Comparison of ENCODE assay signal across 1 cellular context in the genomic region with DNA sequence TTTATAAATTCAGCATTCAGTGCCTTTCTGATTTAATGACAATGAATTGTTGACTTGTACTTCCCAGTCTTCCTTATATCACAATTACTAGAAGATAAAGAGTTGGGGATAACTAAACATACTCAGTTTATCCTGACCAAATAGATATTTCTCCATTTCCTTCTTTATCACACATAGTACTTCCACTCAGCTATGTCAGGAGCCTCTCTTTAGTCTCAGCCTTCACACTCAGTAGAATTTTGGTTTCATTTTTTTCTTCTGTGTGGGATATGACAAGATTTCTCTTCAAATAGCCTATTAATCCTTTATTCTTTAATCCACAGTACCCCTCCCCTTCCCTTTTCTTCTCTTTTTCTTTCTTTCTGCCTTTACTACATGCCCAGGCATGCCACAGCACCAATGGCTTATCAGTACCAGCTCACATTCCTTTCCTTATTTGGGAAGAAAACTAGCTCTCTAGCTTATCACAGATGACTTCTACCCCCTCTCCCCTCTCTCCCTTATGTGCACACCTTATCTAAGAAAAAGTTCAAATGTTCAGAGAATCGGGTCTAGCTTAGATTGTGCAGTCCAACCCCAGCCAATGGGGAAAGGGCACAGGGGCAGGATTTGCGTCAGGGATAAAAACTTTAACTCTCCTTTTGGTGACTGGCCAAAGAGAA.
TF ChIP-seq lines count a peak whose summit lies in the region.

No MANE protein-coding gene starts in this region.

TF ChIP-seq in HepG2, 621 proteins besides CTCF, POLR2A, EP300 and RAD21 (continued from another document):
- TF ChIP-seq, protein P1, sequence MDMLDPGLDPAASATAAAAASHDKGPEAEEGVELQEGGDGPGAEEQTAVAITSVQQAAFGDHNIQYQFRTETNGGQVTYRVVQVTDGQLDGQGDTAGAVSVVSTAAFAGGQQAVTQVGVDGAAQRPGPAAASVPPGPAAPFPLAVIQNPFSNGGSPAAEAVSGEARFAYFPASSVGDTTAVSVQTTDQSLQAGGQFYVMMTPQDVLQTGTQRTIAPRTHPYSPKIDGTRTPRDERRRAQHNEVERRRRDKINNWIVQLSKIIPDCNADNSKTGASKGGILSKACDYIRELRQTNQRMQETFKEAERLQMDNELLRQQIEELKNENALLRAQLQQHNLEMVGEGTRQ (IDR thresholded peaks at IDR 0.05; ENCODE audit: low read depth, low read length), result no peak
- TF ChIP-seq, protein P1 (CRISPR knock-in tag; IDR thresholded peaks at IDR 0.05; ENCODE audit: borderline replicate concordance), result peak; percentile 77; the same call in 1 of the 2 replicates
- peak; percentile 38; the same call in 1 of the 2 replicates for TF ChIP-seq HNF4A (CRISPR knock-in tag; IDR thresholded peaks at IDR 0.05)
- TF ChIP-seq, protein P2, sequence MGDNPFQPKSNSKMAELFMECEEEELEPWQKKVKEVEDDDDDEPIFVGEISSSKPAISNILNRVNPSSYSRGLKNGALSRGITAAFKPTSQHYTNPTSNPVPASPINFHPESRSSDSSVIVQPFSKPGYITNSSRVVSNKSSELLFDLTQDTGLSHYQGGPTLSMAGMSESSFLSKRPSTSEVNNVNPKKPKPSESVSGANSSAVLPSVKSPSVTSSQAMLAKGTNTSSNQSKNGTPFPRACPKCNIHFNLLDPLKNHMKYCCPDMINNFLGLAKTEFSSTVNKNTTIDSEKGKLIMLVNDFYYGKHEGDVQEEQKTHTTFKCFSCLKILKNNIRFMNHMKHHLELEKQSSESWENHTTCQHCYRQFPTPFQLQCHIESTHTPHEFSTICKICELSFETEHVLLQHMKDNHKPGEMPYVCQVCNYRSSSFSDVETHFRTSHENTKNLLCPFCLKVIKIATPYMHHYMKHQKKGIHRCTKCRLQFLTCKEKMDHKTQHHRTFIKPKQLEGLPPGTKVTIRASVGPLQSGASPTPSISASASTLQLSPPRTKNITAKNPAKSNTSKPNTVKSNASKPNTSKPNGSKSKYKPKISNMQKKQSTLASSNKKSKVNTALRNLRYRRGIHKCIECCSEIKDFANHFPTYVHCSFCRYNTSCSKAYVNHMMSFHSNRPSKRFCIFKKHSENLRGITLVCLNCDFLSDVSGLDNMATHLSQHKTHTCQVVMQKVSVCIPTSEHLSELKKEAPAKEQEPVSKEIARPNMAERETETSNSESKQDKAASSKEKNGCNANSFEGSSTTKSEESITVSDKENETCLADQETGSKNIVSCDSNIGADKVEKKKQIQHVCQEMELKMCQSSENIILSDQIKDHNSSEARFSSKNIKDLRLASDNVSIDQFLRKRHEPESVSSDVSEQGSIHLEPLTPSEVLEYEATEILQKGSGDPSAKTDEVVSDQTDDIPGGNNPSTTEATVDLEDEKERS (CRISPR knock-in tag; IDR thresholded peaks at IDR 0.05), result no peak
- TF ChIP-seq SRF (IDR thresholded peaks at IDR 0.05; ENCODE audit: low read depth, low read length), result peak; percentile 94
- TF ChIP-seq, protein P3, sequence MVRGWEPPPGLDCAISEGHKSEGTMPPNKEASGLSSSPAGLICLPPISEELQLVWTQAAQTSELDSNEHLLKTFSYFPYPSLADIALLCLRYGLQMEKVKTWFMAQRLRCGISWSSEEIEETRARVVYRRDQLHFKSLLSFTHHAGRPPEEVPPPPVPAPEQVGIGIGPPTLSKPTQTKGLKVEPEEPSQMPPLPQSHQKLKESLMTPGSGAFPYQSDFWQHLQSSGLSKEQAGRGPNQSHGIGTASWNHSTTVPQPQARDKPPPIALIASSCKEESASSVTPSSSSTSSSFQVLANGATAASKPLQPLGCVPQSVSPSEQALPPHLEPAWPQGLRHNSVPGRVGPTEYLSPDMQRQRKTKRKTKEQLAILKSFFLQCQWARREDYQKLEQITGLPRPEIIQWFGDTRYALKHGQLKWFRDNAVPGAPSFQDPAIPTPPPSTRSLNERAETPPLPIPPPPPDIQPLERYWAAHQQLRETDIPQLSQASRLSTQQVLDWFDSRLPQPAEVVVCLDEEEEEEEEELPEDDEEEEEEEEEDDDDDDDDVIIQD (CRISPR knock-in tag; IDR thresholded peaks at IDR 0.05; ENCODE audit: low read depth), result peak; percentile 95
- TF ChIP-seq ZMYM4 (CRISPR knock-in tag; IDR thresholded peaks at IDR 0.05), result peak; percentile 95
- TF ChIP-seq MEF2D (CRISPR knock-in tag; IDR thresholded peaks at IDR 0.05), result no peak
- TF ChIP-seq SYNCRIP (IDR thresholded peaks at IDR 0.05; ENCODE audit: insufficient read depth, low read depth, low read length), result no peak
- peak; percentile 84 for TF ChIP-seq POGZ (CRISPR knock-in tag; IDR thresholded peaks at IDR 0.05)
- TF ChIP-seq NCOA2 (CRISPR knock-in tag; IDR thresholded peaks at IDR 0.05), result peak; percentile 22; the same call in 1 of the 2 replicates
- TF ChIP-seq GATA4 (IDR thresholded peaks at IDR 0.05; ENCODE audit: borderline replicate concordance, low read depth), result peak; percentile 71
- peak; percentile 40; the same call in 1 of the 2 replicates for TF ChIP-seq MED1 (CRISPR knock-in tag; IDR thresholded peaks at IDR 0.05)
